15 cellular contexts compared by ENCODE assay signal in the genomic region with DNA sequence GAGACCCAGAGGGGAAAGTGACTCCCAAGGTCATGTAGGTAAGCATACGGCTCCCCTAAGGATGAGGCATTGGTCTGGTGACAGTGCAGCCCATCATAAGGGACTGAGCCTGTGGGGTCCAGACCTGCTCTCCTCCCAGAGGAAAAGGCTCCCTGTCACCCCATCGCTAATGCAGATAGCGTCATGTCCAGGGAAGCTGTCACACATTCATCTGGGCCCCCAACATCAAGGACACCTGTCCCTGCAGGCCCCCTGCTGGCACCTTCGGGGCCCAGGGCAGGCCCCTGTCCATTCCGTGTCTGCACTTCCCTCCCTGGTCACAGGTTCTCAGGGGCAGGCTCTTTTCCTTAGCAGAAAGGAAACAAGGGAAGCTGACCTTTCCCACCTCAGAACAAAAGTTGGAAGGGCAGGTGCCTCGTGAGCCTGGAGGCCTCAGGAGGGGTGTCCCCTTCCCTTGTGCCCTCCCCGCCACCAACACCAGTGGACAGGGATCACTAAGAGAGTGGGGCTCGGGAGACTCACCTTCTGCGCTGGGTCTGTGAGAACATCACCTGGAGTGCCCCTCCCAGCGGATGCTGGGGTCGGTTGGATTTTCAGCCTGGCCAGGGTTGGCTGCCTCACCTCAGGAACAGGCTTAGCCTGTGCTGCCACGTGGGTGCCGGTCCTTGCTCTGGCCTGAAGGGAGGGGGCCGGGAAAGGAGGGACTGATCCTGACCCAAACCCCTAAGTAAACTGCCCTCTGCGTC. TPM values are rescaled to one million over a fixed set of nuclear protein-coding genes. Genes with fewer than 3 reads are reported as not detected.
DNase-seq lines count a peak whose midpoint lies in the region; ATAC-seq, FAIRE-seq and TF ChIP-seq lines count a peak whose summit lies in the region.
"Had no signal": no experiment of that assay in that cellular context is flagged by ENCODE, and none has a peak within 500 bp of the region (broad histone marks: within the 10 kb centered on the region; RNA-seq: fewer than 3 reads in every experiment).

No MANE protein-coding gene starts in this region.

- H3K4me3 Mint-ChIP-seq in CD8-positive, alpha-beta memory T cell: peak overlapping the region in 1 of 7 donors; percentile 23
- H3K4me3 Mint-ChIP-seq in WTC11: no peak overlapping the region

- WGBS in heart right ventricle, 2 donors: 62 to 67% methylated on average over 15 of the region's 15 CpGs
- 75 to 77% methylated on average over 15 of the region's 15 CpGs for WGBS in sigmoid colon, 2 donors
- 64 to 71% methylated on average over 4 to 15 of the region's 15 CpGs for WGBS in body of pancreas, 2 donors

- no peaks in the 10 kb centered on the region for H3K9me3 ChIP-seq in CD8-positive, alpha-beta memory T cell (ENCODE audit: low read length)
- H3K9me3 ChIP-seq in heart right ventricle (no peaks in the 10 kb centered on the region), sigmoid colon (no peaks in the 10 kb centered on the region), body of pancreas (no peaks in the 10 kb centered on the region), BE2C (no peaks in the 10 kb centered on the region)

- ATAC-seq in WTC11 (peak; percentile 43), heart right ventricle (peak in 7 of 8 donors; percentile 3 to 35 (median 16)), body of pancreas (no peak), GM21737 (IDR thresholded peaks at IDR 0.05; ENCODE audit: unreplicated experiment) (no peak)
- ATAC-seq: left lobe of liver had no signal

- no peak for TF ChIP-seq CTCF in WTC11 (IDR thresholded peaks at IDR 0.05)
- no peak for TF ChIP-seq CTCF in heart right ventricle (IDR thresholded peaks at IDR 0.05)
- no peak for TF ChIP-seq CTCF in sigmoid colon (IDR thresholded peaks at IDR 0.05)
- no peak for TF ChIP-seq CTCF in body of pancreas (IDR thresholded peaks at IDR 0.05)
- TF ChIP-seq CTCF in BE2C (IDR thresholded peaks at IDR 0.05; ENCODE audit: low read depth, low read length): no peak

- intact Hi-C loops in heart right ventricle (cut with DNase I) (loop anchor here in 3 of 10 donors (5.0 kb wide), 1 partner anchor 36 kb away; a partner anchor contains a TSS), sigmoid colon (cut with DNase I) (no loop called here), body of pancreas (cut with DNase I) (no loop called here)

- H3K27me3 ChIP-seq in CD8-positive, alpha-beta memory T cell (ENCODE audit: insufficient read depth, low read length, poor library complexity, severe bottlenecking): no peaks in the 10 kb centered on the region
- H3K27me3 ChIP-seq in heart right ventricle (no peaks in the 10 kb centered on the region), sigmoid colon (no peaks in the 10 kb centered on the region), body of pancreas (no peaks in the 10 kb centered on the region), BE2C (no peaks in the 10 kb centered on the region)

- H3K27ac Mint-ChIP-seq in CD8-positive, alpha-beta memory T cell: peak overlapping the region in 7 of 8 donors; percentile 19 to 84 (median 81)
- 0 out of 2 replicates have a peak overlapping the region, but pooled peaks have one; percentile 86 for H3K27ac Mint-ChIP-seq in WTC11

- H3K36me3 Mint-ChIP-seq in CD8-positive, alpha-beta memory T cell: peaks cover 0 to 78% (median 8%) of the 10 kb centered on the region in 3 donors
- H3K36me3 Mint-ChIP-seq in WTC11: peaks cover 17% of the 10 kb centered on the region

- no peaks in the 10 kb centered on the region for H3K9me3 Mint-ChIP-seq in CD8-positive, alpha-beta memory T cell
- H3K9me3 Mint-ChIP-seq in WTC11: no peaks in the 10 kb centered on the region

- no peaks in the 10 kb centered on the region for H3K27me3 Mint-ChIP-seq in CD8-positive, alpha-beta memory T cell
- no peaks in the 10 kb centered on the region for H3K27me3 Mint-ChIP-seq in WTC11 (ENCODE audit: low read depth)

- FAIRE-seq in urothelium cell line (lab: Jason Lieb, UNC): no peak

- DNase-seq in CD8-positive, alpha-beta memory T cell: peak in 1 of 5 donors; percentile 29
- DNase-seq in WTC11 (ENCODE audit: low spot score) (peak; percentile 13), heart right ventricle (no peak), sigmoid colon (no peak), body of pancreas (no peak), urothelium cell line (ENCODE audit: low spot score) (no peak), BE2C (no peak)
- DNase-seq: activated CD4-positive, alpha-beta T cell treated with anti-CD3 and anti-CD28 coated beads for 1 hour; COR-L47; NCI-H1930 had no signal

- H3K36me3 ChIP-seq in CD8-positive, alpha-beta memory T cell (ENCODE audit: insufficient read depth, low read length): peaks cover 15% of the 10 kb centered on the region
- H3K36me3 ChIP-seq in heart right ventricle (peaks cover 0 to 76% (median 3%) of the 10 kb centered on the region in 9 donors), sigmoid colon (peaks cover 0 to 30% (median 18%) of the 10 kb centered on the region in 4 donors), body of pancreas (replicated peaks in 1 of 2; ENCODE audit: insufficient read depth in 1 of 2, low read depth in 2 of 2) (no peaks in the 10 kb centered on the region), BE2C (no peaks in the 10 kb centered on the region)

- POLR2A ChIA-PET in CD8-positive, alpha-beta memory T cell (lab: Charles Lee): interaction anchor here (1.9 kb wide), 1 partner anchor 10 kb away, joined by 6 read pairs; no protein-coding TSS in a partner anchor
- POLR2A ChIA-PET in WTC11 (lab: Charles Lee): interaction anchor here (0.6 to 1.2 kb wide), 2 partner anchors 22 to 99 kb away, joined by 3 read pairs; no protein-coding TSS in a partner anchor

- CTCF ChIA-PET in CD8-positive, alpha-beta memory T cell (lab: Charles Lee): interaction anchor here (1.2 to 1.9 kb wide), 3 partner anchors 16 to 332 kb away, joined by 3 to 8 read pairs (median 3); a partner anchor contains a TSS
- CTCF ChIA-PET in WTC11 (lab: Charles Lee): interaction anchor here (0.6 to 2.2 kb wide), 7 partner anchors 10 to 267 kb away, joined by 3 to 14 read pairs (median 6); no protein-coding TSS in a partner anchor

- H3K4me1 Mint-ChIP-seq in CD8-positive, alpha-beta memory T cell: peaks cover 42 to 86% (median 49%) of the 10 kb centered on the region in 3 donors
- peaks cover 18% of the 10 kb centered on the region for H3K4me1 Mint-ChIP-seq in WTC11

- no peak overlapping the region for H3K27ac ChIP-seq in CD8-positive, alpha-beta memory T cell (ENCODE audit: low read depth, low read length)
- H3K27ac ChIP-seq in heart right ventricle: peak overlapping the region in 9 of 10 donors; percentile 9 to 79 (median 68)
- H3K27ac ChIP-seq in sigmoid colon: peak overlapping the region; percentile 9 to 58 (median 37)
- H3K27ac ChIP-seq in body of pancreas: peak overlapping the region in 2 of 4 donors; percentile 7 to 37

- TF ChIP-seq POLR2A in sigmoid colon (IDR thresholded peaks at IDR 0.05) (no peak), body of pancreas (IDR thresholded peaks at IDR 0.05) (no peak)

- peaks cover 11% of the 10 kb centered on the region for H3K4me1 ChIP-seq in CD8-positive, alpha-beta memory T cell (ENCODE audit: insufficient read depth, low read length)
- H3K4me1 ChIP-seq in heart right ventricle (peaks cover 37 to 78% (median 62%) of the 10 kb centered on the region in 9 donors), sigmoid colon (peaks cover 0 to 50% (median 33%) of the 10 kb centered on the region in 4 donors), body of pancreas (peaks cover 30% of the 10 kb centered on the region), BE2C (peaks cover 10% of the 10 kb centered on the region)

- H3K4me3 ChIP-seq in CD8-positive, alpha-beta memory T cell (ENCODE audit: low read length): no peak overlapping the region
- peak overlapping the region in 1 of 10 donors; percentile 23 for H3K4me3 ChIP-seq in heart right ventricle
- no peak overlapping the region for H3K4me3 ChIP-seq in sigmoid colon
- no peak overlapping the region for H3K4me3 ChIP-seq in body of pancreas
- H3K4me3 ChIP-seq in BE2C (ENCODE audit: low read depth, low read length): no peak overlapping the region
- H3K4me3 ChIP-seq: smooth muscle cell had no signal

- no peak for TF ChIP-seq EP300 in sigmoid colon (IDR thresholded peaks at IDR 0.05)

RNA-seq across cellular contexts. Expression of a gene that starts 38.2 kb away (rescaled TPM):
- 100 to 1,000 TPM; 128 to 135 TPM for total RNA-seq in CD8-positive, alpha-beta memory T cell
- polyA plus RNA-seq in CD8-positive, alpha-beta memory T cell: 76.1 TPM
- total RNA-seq in WTC11 (2021) (126 to 139 TPM (median 128 TPM) in 3 replicates), heart right ventricle (10 to 100 TPM; 19.5 to 56.9 (median 23.0) TPM), sigmoid colon (10 to 100 TPM; 27.6 to 64.8 (median 42.2) TPM), body of pancreas (10 to 100 TPM; 70.3 to 76.1 TPM)
- polyA plus RNA-seq in heart right ventricle (10 to 100 TPM; 21.3 to 25.4 TPM), sigmoid colon (100 to 1,000 TPM; 122 to 205 (median 182) TPM)
- 76.5 TPM for polyA plus RNA-seq in BE2C (2012; ENCODE audit: insufficient read depth, insufficient read length, low read depth)

RNA-seq across cellular contexts. Expression of a gene that starts 54.6 kb away (rescaled TPM):
- total RNA-seq in CD8-positive, alpha-beta memory T cell: 1,000 to 10,000 TPM; 1,857 to 1,911 TPM
- 1,010 TPM for polyA plus RNA-seq in CD8-positive, alpha-beta memory T cell
- total RNA-seq in WTC11 (2021) (1,832 to 2,028 TPM (median 1,945 TPM) in 3 replicates), heart right ventricle (100 to 1,000 TPM; 725 to 991 (median 835) TPM), sigmoid colon (1,000 to 10,000 TPM; 1,692 to 2,841 (median 2,464) TPM), body of pancreas (100 to 1,000 TPM; 693 to 755 TPM)
- polyA plus RNA-seq in heart right ventricle (1,000 to 10,000 TPM; 1,798 to 2,733 TPM), sigmoid colon (1,000 to 10,000 TPM; 2,289 to 3,780 (median 2,728) TPM)
- 917 TPM for polyA plus RNA-seq in BE2C (2012; ENCODE audit: insufficient read depth, insufficient read length, low read depth)

RNA-seq across cellular contexts. Expression of a gene that starts 59.1 kb away (rescaled TPM):
- not detected for total RNA-seq in CD8-positive, alpha-beta memory T cell
- polyA plus RNA-seq in CD8-positive, alpha-beta memory T cell: not detected
- not detected in 3 replicates for total RNA-seq in WTC11 (2021)
- total RNA-seq in heart right ventricle: not detected
- polyA plus RNA-seq in heart right ventricle: not detected
- not detected for total RNA-seq in sigmoid colon
- polyA plus RNA-seq in sigmoid colon: not detected
- not detected for total RNA-seq in body of pancreas
- not detected for polyA plus RNA-seq in BE2C (2012; ENCODE audit: insufficient read depth, insufficient read length, low read depth)
- total RNA-seq: HT1080, RPMI7951, smooth muscle cell had no signal
- polyA plus RNA-seq: smooth muscle cell had no signal

Comparison
In these comparisons a context has a peak if more than half of its experiments do, and no peak if none do; other contexts are left out.
1. ATAC-seq: peak in WTC11 (single experiment) and heart right ventricle (7 of 8); none in body of pancreas (single experiment) and GM21737 (single experiment).